17 cellular contexts compared by ENCODE assay signal in genomic region chr9:88682431-88682831, GRCh38.
"Had no signal": no experiment of that assay in that cellular context is flagged by ENCODE, and none has a peak within 500 bp of the region (broad histone marks: within the 10 kb centered on the region; RNA-seq: fewer than 3 reads in every experiment).

No MANE protein-coding gene starts in this region.

- H3K4me3 ChIP-seq: left lung, neural progenitor cell had no signal

- H3K27me3 ChIP-seq: left lung, neural progenitor cell had no signal

- H3K27ac ChIP-seq: epithelial cell of prostate, left lung, neural progenitor cell, VCaP had no signal

- H3K9me2 ChIP-seq: SK-N-SH had no signal

- DNase-seq: activated CD4-positive, alpha-beta memory T cell treated with anti-CD3 and anti-CD28 coated beads for 36 hours; activated naive CD4-positive, alpha-beta T cell treated with Interleukin-2 at 50 U/mL for 16 hours; central memory CD4-positive, alpha-beta T cell; cortex of kidney; effector memory CD8-positive, alpha-beta T cell; left lung; mesendoderm; posterior cingulate gyrus; right cardiac atrium; SK-N-SH; stimulated activated CD4-positive, alpha-beta T cell treated with anti-CD3 and anti-CD28 coated beads, Interleukin-2, amount 100 ng/mL, for 24 hours; stimulated activated naive CD4-positive, alpha-beta T cell; substantia nigra; T-helper 1 cell had no signal

- H3K4me1 ChIP-seq: left lung, neural progenitor cell had no signal

- H3K9ac ChIP-seq: neural progenitor cell, SK-N-SH had no signal

- H2AFZ ChIP-seq: neural progenitor cell had no signal

- H3K4me2 ChIP-seq: neural progenitor cell, SK-N-SH had no signal

- H3K9me3 ChIP-seq: left lung, SK-N-SH had no signal

- ATAC-seq: effector memory CD8-positive, alpha-beta T cell; left lung had no signal

- H3K36me3 ChIP-seq: left lung, neural progenitor cell had no signal
